26 cellular contexts compared by ENCODE assay signal in the genomic region with DNA sequence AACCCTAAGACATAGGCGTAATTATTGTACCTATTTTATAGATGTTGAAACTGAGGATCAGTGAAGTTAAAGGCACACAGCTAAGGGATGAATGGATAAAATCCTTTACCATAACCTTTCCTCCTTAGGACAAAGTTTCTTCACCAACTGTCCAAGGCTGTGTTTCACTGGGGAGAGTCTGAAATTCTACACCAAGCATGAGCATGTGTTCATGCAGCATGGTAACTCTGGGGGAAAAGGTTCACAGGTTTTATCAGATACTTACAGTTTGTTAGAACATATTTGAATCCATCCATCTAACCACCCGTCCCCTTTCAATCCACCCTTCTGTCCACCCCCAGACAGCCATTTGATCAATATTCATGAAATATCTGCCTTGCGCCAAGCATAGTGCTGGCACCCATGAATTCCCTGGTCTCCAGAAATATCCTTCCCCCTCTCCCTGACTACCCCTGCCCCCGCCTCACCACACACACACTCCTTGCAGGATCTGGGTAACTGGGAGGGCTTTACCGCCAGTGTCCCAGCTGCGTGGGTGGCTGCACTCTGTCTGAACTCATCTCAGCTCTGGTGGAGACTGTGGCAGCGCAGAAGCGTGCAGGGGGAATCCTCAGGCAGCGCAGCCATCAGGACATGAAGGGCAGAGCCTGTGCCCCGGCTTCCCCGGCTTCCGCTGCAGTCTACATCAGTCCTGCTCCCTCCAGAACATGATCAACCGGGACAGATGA. TPM values are rescaled to one million over a fixed set of nuclear protein-coding genes. Genes with fewer than 3 reads are reported as not detected.
DNase-seq lines count a peak whose midpoint lies in the region; ATAC-seq and TF ChIP-seq lines count a peak whose summit lies in the region.
"Had no signal": no experiment of that assay in that cellular context is flagged by ENCODE, and none has a peak within 500 bp of the region (broad histone marks: within the 10 kb centered on the region; RNA-seq: fewer than 3 reads in every experiment).

No MANE protein-coding gene starts in this region.

- H3K27me3 ChIP-seq in upper lobe of right lung: peaks cover 10% of the 10 kb centered on the region
- H3K27me3 ChIP-seq: body of pancreas, ovary had no signal

- no peak overlapping the region for H3K4me3 ChIP-seq in upper lobe of right lung
- H3K4me3 ChIP-seq: body of pancreas, esophagus squamous epithelium, ovary, suprapubic skin had no signal

- no peaks in the 10 kb centered on the region for H3K36me3 ChIP-seq in upper lobe of right lung
- H3K36me3 ChIP-seq: esophagus squamous epithelium, ovary, suprapubic skin had no signal

- no peak for TF ChIP-seq RAD21 in Ishikawa (IDR thresholded peaks at IDR 0.05; ENCODE audit: low read depth)

- no peaks in the 10 kb centered on the region for H3K9me3 Mint-ChIP-seq in neural crest cell
- H3K9me3 Mint-ChIP-seq in activated CD4-positive, alpha-beta memory T cell treated with anti-CD3 and anti-CD28 coated beads, Interleukin-2, amount 10 ng/mL, durations not matched to agents 7 days and 5 days: no peaks in the 10 kb centered on the region
- H3K9me3 Mint-ChIP-seq: activated naive CD8-positive, alpha-beta T cell treated with anti-CD3 and anti-CD28 coated beads, Interleukin-2, amount 50 U/mL, for 24 hours; endodermal cell had no signal

- DNase-seq in caudate nucleus (lab: John Stamatoyannopoulos, UW) (peak in 39 of 61 donors; percentile 12 to 84 (median 44)), neural crest cell (ENCODE audit: low read depth, low spot score) (no peak), upper lobe of right lung (no peak)
- no peak for DNase-seq in activated CD4-positive, alpha-beta memory T cell treated with anti-CD3 and anti-CD28 coated beads, Interleukin-2, amount 10 ng/mL, durations not matched to agents 7 days and 5 days
- no peak for DNase-seq in activated T-cell treated with anti-CD3 and anti-CD28 coated beads, Interleukin-2, amount 50 U/mL, for 48 hours
- DNase-seq: activated CD4-positive, alpha-beta T cell treated with anti-CD3 and anti-CD28 coated beads, Interleukin-2, amount 50 U/mL, for 48 hours; activated CD4-positive, CD25-positive, alpha-beta regulatory T cell; activated gamma-delta T cell; activated naive CD8-positive, alpha-beta T cell treated with anti-CD3 and anti-CD28 coated beads, Interleukin-2, amount 50 U/mL, for 24 hours; body of pancreas; DMS79 treated with DMSO at 0.1 percent for 48 hours; endodermal cell; esophagus squamous epithelium; HFFc6; mesenchymal stem cell; MM.1S; NCI-H1436; NCI-H69; ovary; RPMI8226; stimulated activated CD4-positive, alpha-beta T cell treated with anti-CD3 and anti-CD28 coated beads, Interleukin-1b, Interleukin-23, amount 100 ng/mL, for 48 hours; T-helper 9 cell had no signal

- no peaks in the 10 kb centered on the region for H3K4me1 ChIP-seq in upper lobe of right lung
- H3K4me1 ChIP-seq: body of pancreas, esophagus squamous epithelium had no signal

- intact Hi-C loops in upper lobe of right lung (cut with DNase I): no loop called here

- no peak for TF ChIP-seq CTCF in neural crest cell (conservative IDR thresholded peaks at IDR 0.05)
- no peak for TF ChIP-seq CTCF in upper lobe of right lung (IDR thresholded peaks at IDR 0.05)

- no peak overlapping the region for H3K27ac Mint-ChIP-seq in neural crest cell (ENCODE audit: unreplicated experiment)
- H3K27ac Mint-ChIP-seq in activated CD4-positive, alpha-beta memory T cell treated with anti-CD3 and anti-CD28 coated beads, Interleukin-2, amount 10 ng/mL, durations not matched to agents 7 days and 5 days: no peak overlapping the region
- H3K27ac Mint-ChIP-seq: activated naive CD8-positive, alpha-beta T cell treated with anti-CD3 and anti-CD28 coated beads, Interleukin-2, amount 50 U/mL, for 24 hours; endodermal cell; HFFc6 had no signal

- H3K4me3 Mint-ChIP-seq in neural crest cell: peak overlapping the region; percentile 42
- no peak overlapping the region for H3K4me3 Mint-ChIP-seq in activated CD4-positive, alpha-beta memory T cell treated with anti-CD3 and anti-CD28 coated beads, Interleukin-2, amount 10 ng/mL, durations not matched to agents 7 days and 5 days
- H3K4me3 Mint-ChIP-seq: activated naive CD8-positive, alpha-beta T cell treated with anti-CD3 and anti-CD28 coated beads, Interleukin-2, amount 50 U/mL, for 24 hours; endodermal cell; HFFc6 had no signal

- H3K27me3 Mint-ChIP-seq in neural crest cell (ENCODE audit: low read depth): peaks cover 28% of the 10 kb centered on the region
- H3K27me3 Mint-ChIP-seq in activated CD4-positive, alpha-beta memory T cell treated with anti-CD3 and anti-CD28 coated beads, Interleukin-2, amount 10 ng/mL, durations not matched to agents 7 days and 5 days: peaks cover 71% of the 10 kb centered on the region

- H3K9me3 ChIP-seq in upper lobe of right lung: no peaks in the 10 kb centered on the region
- H3K9me3 ChIP-seq: body of pancreas, ovary, suprapubic skin had no signal

- ATAC-seq in upper lobe of right lung (peak; percentile 32), GM21515 (IDR thresholded peaks at IDR 0.05; ENCODE audit: unreplicated experiment) (no peak)
- ATAC-seq: activated naive CD8-positive, alpha-beta T cell treated with anti-CD3 and anti-CD28 coated beads, Interleukin-2, amount 50 U/mL, for 24 hours; body of pancreas had no signal

- POLR2A ChIA-PET in activated CD4-positive, alpha-beta memory T cell treated with anti-CD3 and anti-CD28 coated beads, Interleukin-2, amount 10 ng/mL, durations not matched to agents 7 days and 5 days (lab: Charles Lee): no interaction called here

- H3K36me3 Mint-ChIP-seq in neural crest cell (ENCODE audit: low read depth): no peaks in the 10 kb centered on the region
- no peaks in the 10 kb centered on the region for H3K36me3 Mint-ChIP-seq in activated CD4-positive, alpha-beta memory T cell treated with anti-CD3 and anti-CD28 coated beads, Interleukin-2, amount 10 ng/mL, durations not matched to agents 7 days and 5 days (ENCODE audit: low read depth)

- TF ChIP-seq EP300 in Ishikawa (IDR thresholded peaks at IDR 0.05; ENCODE audit: borderline replicate concordance): no peak

- H3K27ac ChIP-seq in caudate nucleus (ENCODE audit: low read depth, low read length) (no peak overlapping the region), upper lobe of right lung (no peak overlapping the region)
- H3K27ac ChIP-seq: body of pancreas, esophagus squamous epithelium, ovary, suprapubic skin had no signal

- CTCF ChIA-PET in activated CD4-positive, alpha-beta memory T cell treated with anti-CD3 and anti-CD28 coated beads, Interleukin-2, amount 10 ng/mL, durations not matched to agents 7 days and 5 days (lab: Charles Lee): no interaction called here

- H3K4me1 Mint-ChIP-seq in neural crest cell: peaks cover 64% of the 10 kb centered on the region
- no peaks in the 10 kb centered on the region for H3K4me1 Mint-ChIP-seq in activated CD4-positive, alpha-beta memory T cell treated with anti-CD3 and anti-CD28 coated beads, Interleukin-2, amount 10 ng/mL, durations not matched to agents 7 days and 5 days
- H3K4me1 Mint-ChIP-seq: activated naive CD8-positive, alpha-beta T cell treated with anti-CD3 and anti-CD28 coated beads, Interleukin-2, amount 50 U/mL, for 24 hours had no signal

TF ChIP-seq in Ishikawa, 13 proteins besides CTCF, POLR2A, EP300 and RAD21:
- TF ChIP-seq YY1 (IDR thresholded peaks at IDR 0.05; ENCODE audit: low read depth) (no peak), EGR1 (IDR thresholded peaks at IDR 0.05) (peak; percentile 58; the same call in 1 of the 2 replicates)

RNA-seq across cellular contexts. Expression of gene KCNIP1, which starts 6.3 kb away (rescaled TPM):
- total RNA-seq in neural crest cell: 0.57 and 0.96 TPM in 2 replicates
- total RNA-seq in upper lobe of right lung: 2.7 TPM
- not detected for total RNA-seq in activated CD4-positive, alpha-beta memory T cell treated with anti-CD3 and anti-CD28 coated beads, Interleukin-2, amount 10 ng/mL, durations not matched to agents 7 days and 5 days
- total RNA-seq: endodermal cell, esophagus squamous epithelium, HFFc6, myocyte had no signal

Comparison
In these comparisons a context has a peak if more than half of its experiments do, and no peak if none do; other contexts are left out.
1. DNase-seq: peak in caudate nucleus (39 of 61); none in neural crest cell (single experiment), upper lobe of right lung (single experiment), activated CD4-positive, alpha-beta memory T cell treated with anti-CD3 and anti-CD28 coated beads, Interleukin-2, amount 10 ng/mL, durations not matched to agents 7 days and 5 days (single experiment) and activated T-cell treated with anti-CD3 and anti-CD28 coated beads, Interleukin-2, amount 50 U/mL, for 48 hours (0 of 2).